ENCODE assay signal across 8 cellular contexts in the genomic region with DNA sequence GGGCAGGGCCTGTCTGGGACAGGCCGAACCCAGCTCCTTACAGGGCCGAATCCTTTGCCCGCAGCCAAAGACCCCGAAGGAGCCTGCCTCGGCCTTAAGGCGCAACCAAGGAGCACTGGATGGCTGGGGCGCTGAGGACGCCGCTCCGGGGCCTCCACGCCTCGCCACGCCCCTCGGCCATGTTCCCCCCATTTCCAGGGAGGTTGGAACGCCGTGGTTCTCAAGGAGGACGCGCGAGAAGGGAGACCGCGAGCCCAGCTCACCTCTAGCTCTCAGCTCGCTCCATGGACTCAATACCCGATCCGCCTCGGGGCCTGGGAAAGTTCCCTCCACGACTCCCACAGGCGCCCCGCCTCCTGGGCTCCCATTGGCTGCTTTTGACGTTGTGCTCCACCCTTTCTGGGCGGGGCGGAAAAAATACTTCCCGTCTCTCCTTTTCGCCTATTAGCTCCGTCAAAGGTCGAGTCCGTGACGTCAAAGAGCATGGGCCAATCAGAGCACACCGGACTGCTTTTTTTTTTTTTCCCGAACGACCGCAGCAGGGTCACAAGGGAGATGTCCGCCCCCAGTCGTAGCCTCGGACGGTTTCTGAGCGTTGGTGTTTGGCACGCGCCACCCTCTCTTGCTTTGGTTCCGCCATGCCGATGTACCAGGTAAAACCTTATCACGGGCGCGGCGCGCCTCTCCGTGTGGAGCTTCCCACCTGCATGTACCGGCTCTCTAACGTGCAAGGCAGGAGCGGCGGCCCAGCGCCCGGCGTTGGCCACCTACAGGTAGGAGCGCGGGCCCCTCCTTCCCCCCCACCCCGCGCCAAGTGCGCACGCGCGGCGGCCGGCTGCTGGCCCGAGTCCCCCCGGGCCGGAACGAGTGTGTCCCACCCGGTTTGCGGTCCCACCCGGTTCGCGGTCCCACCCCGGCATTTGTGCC.
DNase-seq lines count a peak whose midpoint lies in the region; ATAC-seq, FAIRE-seq and TF ChIP-seq lines count a peak whose summit lies in the region.

No MANE protein-coding gene starts in this region.

- POLR2A ChIA-PET in BJ (lab: Charles Lee): interaction anchor here (0.7 kb wide), 1 partner anchor 13 kb away, joined by 6 read pairs; no protein-coding TSS in a partner anchor

- peaks cover 2% of the 10 kb centered on the region for H3K27me3 Mint-ChIP-seq in activated CD4-positive, alpha-beta T cell treated with anti-CD3 and anti-CD28 coated beads, Interleukin-2, amount 10 ng/mL, durations not matched to agents 24 days and 14 days

- peak overlapping the region; percentile 94 for H3K4me3 ChIP-seq in BJ (ENCODE audit: low read depth, low read length)

- peak; percentile 43 for TF ChIP-seq CTCF in BJ (IDR thresholded peaks at IDR 0.05; ENCODE audit: insufficient read depth, low read depth, low read length)

- H3K36me3 Mint-ChIP-seq in activated CD4-positive, alpha-beta T cell treated with anti-CD3 and anti-CD28 coated beads, Interleukin-2, amount 10 ng/mL, durations not matched to agents 24 days and 14 days (ENCODE audit: low read depth): peaks cover 14% of the 10 kb centered on the region

- peak; percentile 84 for FAIRE-seq in GM19239 (lab: Jason Lieb, UNC)

- DNase-seq in BJ (ENCODE audit: low read depth): peak; percentile 95
- peak; percentile 81 for DNase-seq in GM19239 (ENCODE audit: insufficient read length, low spot score)
- peak; percentile 83 for DNase-seq in NCI-H524 treated with DMSO at 0.1 percent for 48 hours (lab: John Stamatoyannopoulos, UW)
- DNase-seq in activated CD4-positive, alpha-beta T cell treated with anti-CD3 and anti-CD28 coated beads, Interleukin-2, amount 10 ng/mL, durations not matched to agents 24 days and 14 days: peak; percentile 99
- peak; percentile 50 for DNase-seq in cortex of kidney (lab: John Stamatoyannopoulos, UW)
- peak; percentile 100 for DNase-seq in left kidney (ENCODE audit: low read depth, low spot score)
- peak; percentile 98 for DNase-seq in stimulated activated CD4-positive, alpha-beta T cell treated with anti-CD3 and anti-CD28 coated beads, Interleukin-2, amount 100 ng/mL, for 24 hours

- H3K9me3 Mint-ChIP-seq in activated CD4-positive, alpha-beta T cell treated with anti-CD3 and anti-CD28 coated beads, Interleukin-2, amount 10 ng/mL, durations not matched to agents 24 days and 14 days: no peaks in the 10 kb centered on the region

- peak overlapping the region; percentile 97 for H3K27ac Mint-ChIP-seq in activated CD4-positive, alpha-beta T cell treated with anti-CD3 and anti-CD28 coated beads, Interleukin-2, amount 10 ng/mL, durations not matched to agents 24 days and 14 days

- peak; percentile 80 for ATAC-seq in HG03457 (IDR thresholded peaks at IDR 0.05; ENCODE audit: unreplicated experiment)

- no peaks in the 10 kb centered on the region for H3K36me3 ChIP-seq in BJ (ENCODE audit: control insufficient read depth, insufficient read depth, low read length)

- peak overlapping the region; percentile 90 for H3K4me3 Mint-ChIP-seq in activated CD4-positive, alpha-beta T cell treated with anti-CD3 and anti-CD28 coated beads, Interleukin-2, amount 10 ng/mL, durations not matched to agents 24 days and 14 days

- CTCF ChIA-PET in BJ (lab: Yijun Ruan, JAX): no interaction called here

- H3K4me1 Mint-ChIP-seq in activated CD4-positive, alpha-beta T cell treated with anti-CD3 and anti-CD28 coated beads, Interleukin-2, amount 10 ng/mL, durations not matched to agents 24 days and 14 days: peaks cover 26% of the 10 kb centered on the region

- intact Hi-C loops in activated CD4-positive, alpha-beta T cell treated with anti-CD3 and anti-CD28 coated beads, Interleukin-2, amount 10 ng/mL, durations not matched to agents 24 days and 14 days (cut with micrococcal nuclease): loop anchor here (5.0 to 10.0 kb wide), 4 partner anchors 260 to 1318 kb away; partner anchors contain the start of gene GUSB

- H3K27me3 ChIP-seq in BJ (ENCODE audit: control insufficient read depth, insufficient read depth, low read length): no peaks in the 10 kb centered on the region

Comparison
In these comparisons a context has a peak if more than half of its experiments do, and no peak if none do; other contexts are left out.
1. Peak in every context shown above with its lines: DNase-seq, ATAC-seq and H3K4me3 ChIP-seq.
2. DNase-seq: peak in every context shown above with its lines; median percentile 100 in left kidney; 99 in activated CD4-positive, alpha-beta T cell treated with anti-CD3 and anti-CD28 coated beads, Interleukin-2, amount 10 ng/mL, durations not matched to agents 24 days and 14 days; 98 in stimulated activated CD4-positive, alpha-beta T cell treated with anti-CD3 and anti-CD28 coated beads, Interleukin-2, amount 100 ng/mL, for 24 hours; 95 in BJ; 83 in NCI-H524 treated with DMSO at 0.1 percent for 48 hours; 81 in GM19239; 50 in cortex of kidney.